Comparison of ENCODE assay signal across 1 cellular context in genomic region chr3:66489115-66489514, GRCh38.
TF ChIP-seq lines count a peak whose summit lies in the region.

No MANE protein-coding gene starts in this region.

TF ChIP-seq in IMR-90, 13 proteins besides CTCF, POLR2A, EP300 and RAD21:
- TF ChIP-seq BHLHE40 (IDR thresholded peaks at IDR 0.05; ENCODE audit: low read depth, low read length) (no peak), FOS (IDR thresholded peaks at IDR 0.05; ENCODE audit: low read depth, low read length) (no peak), ELK1 (IDR thresholded peaks at IDR 0.05; ENCODE audit: borderline replicate concordance, low read depth, low read length) (no peak), NFE2L2 (IDR thresholded peaks at IDR 0.05; ENCODE audit: low read depth, low read length) (no peak), CEBPB (IDR thresholded peaks at IDR 0.05; ENCODE audit: low read depth, low read length) (no peak), MXI1 (IDR thresholded peaks at IDR 0.05; ENCODE audit: borderline replicate concordance, low read depth, low read length) (no peak), CHD1 (IDR thresholded peaks at IDR 0.05; ENCODE audit: low read depth, low read length) (no peak)
